In the genomic region with DNA sequence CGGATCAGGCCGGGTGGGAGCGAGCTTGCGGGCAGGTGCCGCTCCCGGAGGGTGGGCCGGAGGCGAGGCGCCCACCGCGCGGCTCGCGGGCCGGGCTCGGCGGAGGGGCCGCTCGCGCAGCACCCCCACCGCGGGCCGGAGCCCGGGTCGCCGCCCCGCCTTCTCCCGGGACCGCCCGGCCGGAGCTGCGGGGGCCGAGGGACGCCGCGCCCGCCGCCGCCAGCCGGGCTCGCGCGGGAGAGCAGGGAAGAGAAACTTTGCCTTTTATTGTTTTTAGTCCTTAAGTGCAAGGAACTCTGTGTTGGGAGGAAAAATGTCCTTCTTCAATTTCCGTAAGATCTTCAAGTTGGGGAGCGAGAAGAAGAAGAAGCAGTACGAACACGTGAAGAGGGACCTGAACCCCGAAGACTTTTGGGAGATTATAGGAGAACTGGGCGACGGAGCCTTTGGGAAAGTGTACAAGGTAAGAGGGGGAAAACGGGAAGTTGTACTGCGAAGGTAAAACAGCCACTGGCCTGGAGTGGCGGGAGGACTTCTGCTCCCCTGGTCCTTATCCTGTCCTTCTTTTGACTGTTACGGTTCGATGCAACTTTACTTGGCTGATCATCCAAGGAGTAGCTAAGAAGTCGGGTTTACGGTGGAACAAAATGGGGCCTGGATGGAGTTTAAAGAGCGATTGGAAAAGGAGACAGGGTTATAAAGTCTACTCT, we compare ENCODE assay signal across 8 cellular contexts. TPM values are rescaled to one million over a fixed set of nuclear protein-coding genes. Genes with fewer than 3 reads are reported as not detected.
DNase-seq lines count a peak whose midpoint lies in the region; ATAC-seq and TF ChIP-seq lines count a peak whose summit lies in the region.

No MANE protein-coding gene starts in this region.

- TF ChIP-seq CTCF in GM13977 (IDR thresholded peaks at IDR 0.05; ENCODE audit: extremely low read depth, insufficient read depth, missing control alignments) (no peak), adrenal gland (IDR thresholded peaks at IDR 0.05) (peak in 1 of 6 experiments; percentile 33), prostate gland (IDR thresholded peaks at IDR 0.05) (no peak)

- DNase-seq in AG08396 (ENCODE audit: low spot score) (peak; percentile 83), GM13977 (ENCODE audit: low spot score) (peak; percentile 72), NCI-H69 (lab: John Stamatoyannopoulos, UW) (peak; percentile 64), adrenal gland (peak in 5 of 7 donors; percentile 17 to 34 (median 24)), right cardiac atrium (peak in 1 of 3 donors; percentile 50), prostate gland (ENCODE audit: low spot score) (peak; percentile 13), H4 (ENCODE audit: low spot score) (no peak)

- H3K27ac ChIP-seq in adrenal gland (peak overlapping the region; percentile 24 to 98 (median 95)), right cardiac atrium (ENCODE audit: low read length) (peak overlapping the region; percentile 96), prostate gland (peak overlapping the region; percentile 94 to 95)

- WGBS in adrenal gland, 4 donors, result 0% methylated on average over 19 to 58 of the region's 58 CpGs
- WGBS in right cardiac atrium, result under 1% methylated on average over 58 of the region's 58 CpGs
- WGBS in prostate gland, result under 1% methylated on average over 46 of the region's 58 CpGs

- peaks cover 20 to 38% of the 10 kb centered on the region in 2 donors for H3K4me1 ChIP-seq in adrenal gland (replicated peaks in 1 of 2)
- H3K4me1 ChIP-seq in right cardiac atrium (ENCODE audit: control insufficient read depth, insufficient read depth, low read length), result peaks cover 2% of the 10 kb centered on the region
- H3K4me1 ChIP-seq in prostate gland (replicated peaks), result no peaks in the 10 kb centered on the region

- no peaks in the 10 kb centered on the region for H3K36me3 ChIP-seq in adrenal gland (replicated peaks in 1 of 2)
- H3K36me3 ChIP-seq in prostate gland, result no peaks in the 10 kb centered on the region

- in situ Hi-C loops in GM13977 (cut with MboI; ENCODE audit: low pct_unique_long_range_greater_than_20kb, low sequenced_read_pairs, unreplicated experiment), result no loop called here

- ATAC-seq in HG02870 (IDR thresholded peaks at IDR 0.05; ENCODE audit: unreplicated experiment) (peak; percentile 44), right cardiac atrium (peak; percentile 47 to 54)

- H3K27me3 ChIP-seq in adrenal gland, result no peaks in the 10 kb centered on the region
- H3K27me3 ChIP-seq in right cardiac atrium (ENCODE audit: control insufficient read depth, insufficient read depth), result no peaks in the 10 kb centered on the region
- no peaks in the 10 kb centered on the region for H3K27me3 ChIP-seq in prostate gland (replicated peaks; ENCODE audit: insufficient read depth)

- intact Hi-C loops in adrenal gland (cut with DNase I) (loop anchor here in 1 of 2 donors (5.0 kb wide), 1 partner anchor 50 kb away; a partner anchor contains a TSS), right cardiac atrium (cut with DNase I) (loop anchor here in 2 of 4 donors (5.0 to 10.0 kb wide), 2 partner anchors 50 to 73 kb away; a partner anchor contains a TSS), prostate gland (cut with DNase I) (loop anchor here (1.0 to 10.0 kb wide), 3 partner anchors 49 to 287 kb away; a partner anchor contains a TSS)

- no peaks in the 10 kb centered on the region for H3K9me3 ChIP-seq in adrenal gland (replicated peaks in 1 of 3)
- H3K9me3 ChIP-seq in right cardiac atrium (ENCODE audit: control insufficient read depth, low read length), result no peaks in the 10 kb centered on the region
- H3K9me3 ChIP-seq in prostate gland, result no peaks in the 10 kb centered on the region

- H3K4me3 ChIP-seq in adrenal gland (peak overlapping the region; percentile 52 to 99 (median 68)), right cardiac atrium (ENCODE audit: low read length) (peak overlapping the region; percentile 93), prostate gland (peak overlapping the region; percentile 94 to 95)

- TF ChIP-seq POLR2A in adrenal gland (IDR thresholded peaks at IDR 0.05), result peak in 1 of 2 donors; percentile 40
- no peak for TF ChIP-seq POLR2A in prostate gland (IDR thresholded peaks at IDR 0.05)

RNA-seq across cellular contexts. Expression of a gene that starts 0.6 kb away (rescaled TPM):
- total RNA-seq in adrenal gland (10 to 100 TPM; 21.5 to 75.4 (median 31.9) TPM), right cardiac atrium (10 to 100 TPM; 32.8 to 40.5 (median 36.4) TPM), prostate gland (10 to 100 TPM; 30.7 to 55.8 TPM)
- polyA plus RNA-seq in adrenal gland (10 to 100 TPM in 2 of 3 donors, 1 to 10 TPM in 1; 6.7 to 32.2 (median 10.2) TPM), right cardiac atrium (12.7 TPM)
- total RNA-seq in H4 (2014; rRNA removed; shearing (Covaris generic)), result 15.3 and 16.6 TPM in 2 replicates

RNA-seq across cellular contexts. Expression of a gene that starts 49.6 kb away (rescaled TPM):
- total RNA-seq in adrenal gland (10 to 100 TPM; 24.5 to 50.7 (median 36.2) TPM), right cardiac atrium (10 to 100 TPM; 24.3 to 26.8 (median 25.1) TPM), prostate gland (10 to 100 TPM; 15.5 to 42.7 TPM)
- polyA plus RNA-seq in adrenal gland (10 to 100 TPM; 14.8 to 38.5 (median 18.8) TPM), right cardiac atrium (26.8 TPM)
- total RNA-seq in H4 (2014; rRNA removed; shearing (Covaris generic)), result 24.9 and 30.2 TPM in 2 replicates
